In the genomic region with DNA sequence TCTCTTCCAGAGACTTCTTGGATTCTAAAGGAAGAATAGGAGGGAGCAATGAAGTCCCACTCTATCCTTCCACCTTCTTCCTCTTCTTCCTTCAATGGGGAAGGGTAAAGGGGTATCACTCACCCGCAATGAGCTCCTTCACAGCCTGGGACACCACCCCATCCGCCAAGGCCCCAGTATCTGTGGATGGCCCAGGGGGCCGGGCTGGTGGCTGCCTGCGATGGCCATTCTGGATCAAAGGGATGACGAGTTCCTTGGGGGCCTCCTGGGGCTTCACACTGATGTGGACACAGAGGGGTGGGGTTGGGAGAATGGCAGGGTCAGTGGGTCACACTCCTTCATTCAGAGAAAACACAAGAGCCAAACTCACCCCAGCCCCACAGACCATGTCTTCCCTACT, we compare ENCODE assay signal across 9 cellular contexts. TPM values are rescaled to one million over a fixed set of nuclear protein-coding genes. Genes with fewer than 3 reads are reported as not detected.
DNase-seq lines count a peak whose midpoint lies in the region; ATAC-seq and TF ChIP-seq lines count a peak whose summit lies in the region.
"Had no signal": no experiment of that assay in that cellular context is flagged by ENCODE, and none has a peak within 500 bp of the region (broad histone marks: within the 10 kb centered on the region; RNA-seq: fewer than 3 reads in every experiment).

No MANE protein-coding gene starts in this region.

- H3K4me1 ChIP-seq in Loucy (ENCODE audit: insufficient read depth, low read length, poor library complexity, severe bottlenecking) = no peaks in the 10 kb centered on the region
- H3K4me1 ChIP-seq in duodenal mucosa (ENCODE audit: control insufficient read depth in 1 of 2, insufficient read depth in 2 of 2, low read length in 2 of 2) = peaks cover 7 to 8% of the 10 kb centered on the region in 2 donors
- H3K4me1 ChIP-seq in neuron (ENCODE audit: insufficient read depth, low read length) = no peaks in the 10 kb centered on the region

- H3K9ac ChIP-seq in Loucy (ENCODE audit: low read depth, low read length, poor library complexity, severe bottlenecking) = peak overlapping the region; percentile 92
- H3K9ac ChIP-seq in duodenal mucosa (ENCODE audit: low read depth in 1 of 2, low read length in 2 of 2) = peak overlapping the region in 1 of 2 donors; percentile 82

- peak overlapping the region; percentile 98 for H3K4me3 ChIP-seq in Loucy (ENCODE audit: low read length, poor library complexity, severe bottlenecking)
- peak overlapping the region; percentile 84 to 90 for H3K4me3 ChIP-seq in duodenal mucosa (ENCODE audit: low read depth in 1 of 2, low read length in 2 of 2)
- H3K4me3 ChIP-seq in neuron (ENCODE audit: low read length) = peak overlapping the region; percentile 76

- H3K9me3 Mint-ChIP-seq in CD14-positive monocyte = peaks cover 0 to 8% (median 7%) of the 10 kb centered on the region in 7 donors

- no peaks in the 10 kb centered on the region for H3K9me2 ChIP-seq in Loucy (replicated peaks; ENCODE audit: low read depth, low read length)

- no peaks in the 10 kb centered on the region for H3K9me3 ChIP-seq in Loucy (ENCODE audit: insufficient read depth, low read depth, low read length)
- no peaks in the 10 kb centered on the region for H3K9me3 ChIP-seq in duodenal mucosa (ENCODE audit: control insufficient read depth in 1 of 2, low read length in 2 of 2)
- H3K9me3 ChIP-seq in neuron (ENCODE audit: low read length) = no peaks in the 10 kb centered on the region
- H3K9me3 ChIP-seq: gastroesophageal sphincter had no signal

- H3K27me3 ChIP-seq in Loucy (ENCODE audit: insufficient read depth, low read length, poor library complexity, severe bottlenecking) (no peaks in the 10 kb centered on the region), duodenal mucosa (ENCODE audit: control insufficient read depth in 1 of 2, insufficient read depth in 2 of 2, low read length in 2 of 2) (no peaks in the 10 kb centered on the region), neuron (ENCODE audit: insufficient read depth, low read length) (no peaks in the 10 kb centered on the region)
- H3K27me3 ChIP-seq: gastroesophageal sphincter had no signal

- intact Hi-C loops in CD14-positive monocyte (cut with micrococcal nuclease) = loop anchor here (5.0 kb wide), 1 partner anchor 40 kb away; a partner anchor contains a TSS

- H4K20me1 ChIP-seq in Loucy (ENCODE audit: insufficient read depth, low read length, poor library complexity, severe bottlenecking) = no peaks in the 10 kb centered on the region

- peaks cover 0 to 10% (median 2%) of the 10 kb centered on the region in 3 donors for H3K27me3 Mint-ChIP-seq in CD14-positive monocyte (ENCODE audit: low read depth in 3 of 3)

- H3K4me3 Mint-ChIP-seq in CD14-positive monocyte = peak overlapping the region; percentile 88 to 92

- peaks cover 27 to 30% of the 10 kb centered on the region in 2 donors for H3K36me3 Mint-ChIP-seq in CD14-positive monocyte

- DNase-seq in CD14-positive monocyte (ENCODE audit: low spot score) = no peak
- no peak for DNase-seq in HK-2 (ENCODE audit: unreplicated experiment)
- DNase-seq in SKM-1 treated with dmso at 0.1 percent for 144 hours (lab: John Stamatoyannopoulos, UW; ENCODE audit: unreplicated experiment) = no peak
- DNase-seq in activated CD8-positive, alpha-beta memory T cell treated with anti-CD3 and anti-CD28 coated beads, Interleukin-2, amount 50 U/mL, for 48 hours = no peak

- H2AFZ ChIP-seq in Loucy (ENCODE audit: low read length) (no peak overlapping the region), neuron (ENCODE audit: low read depth, low read length) (no peak overlapping the region)

- H3K27ac ChIP-seq in duodenal mucosa (ENCODE audit: low read depth, low read length) = no peak overlapping the region

- H3K27ac Mint-ChIP-seq in CD14-positive monocyte = peak overlapping the region in 5 of 7 donors; percentile 38 to 96 (median 95)

- no peak for TF ChIP-seq CTCF in CD14-positive monocyte (IDR thresholded peaks at IDR 0.05)
- no peak for TF ChIP-seq CTCF in Loucy (conservative IDR thresholded peaks at IDR 0.05; ENCODE audit: low read length)

- H3K4me1 Mint-ChIP-seq in CD14-positive monocyte = peaks cover 9% of the 10 kb centered on the region

- ATAC-seq in HG03280 (IDR thresholded peaks at IDR 0.05; ENCODE audit: unreplicated experiment) = no peak
- ATAC-seq: gastroesophageal sphincter had no signal

- H3K36me3 ChIP-seq in Loucy (ENCODE audit: insufficient read depth, low read length) (no peaks in the 10 kb centered on the region), duodenal mucosa (ENCODE audit: control insufficient read depth in 1 of 2, insufficient read depth in 2 of 2, low read length in 2 of 2) (peaks cover 0 to 9% of the 10 kb centered on the region in 2 donors), neuron (ENCODE audit: insufficient read depth, low read length) (peaks cover 10% of the 10 kb centered on the region)

- H3K4me2 ChIP-seq in Loucy (ENCODE audit: low read depth, low read length, poor library complexity, severe bottlenecking) = peak overlapping the region; percentile 89

- peaks cover 20% of the 10 kb centered on the region; the same call in 1 of the 2 replicates for H3K79me2 ChIP-seq in Loucy (ENCODE audit: insufficient read depth, low read length)

- H3F3A ChIP-seq in Loucy (ENCODE audit: low read depth) = no peaks in the 10 kb centered on the region

RNA-seq across cellular contexts. Expression of a gene that starts 1.0 kb away (rescaled TPM):
- polyA plus RNA-seq in CD14-positive monocyte = 10 to 100 TPM; 18.1 to 23.1 TPM

RNA-seq across cellular contexts. Expression of a gene that starts 40.1 kb away (rescaled TPM):
- polyA plus RNA-seq in CD14-positive monocyte = 1 to 10 TPM; 1.1 to 2.0 TPM

RNA-seq across cellular contexts. Expression of a gene that starts 42.8 kb away (rescaled TPM):
- polyA plus RNA-seq in CD14-positive monocyte = 10 to 100 TPM; 83.1 to 83.8 TPM

RNA-seq across cellular contexts. Expression of a gene that starts 48.7 kb away (rescaled TPM):
- polyA plus RNA-seq in CD14-positive monocyte = 1 to 10 TPM; 4.1 to 5.5 TPM

RNA-seq across cellular contexts. Expression of a gene that starts 49.2 kb away (rescaled TPM):
- polyA plus RNA-seq in CD14-positive monocyte = 100 to 1,000 TPM; 280 to 374 TPM
